In genomic region chr5:17952231-17952630, GRCh38 we compare ENCODE assay signal across 20 cellular contexts.
"Had no signal": no experiment of that assay in that cellular context is flagged by ENCODE, and none has a peak within 500 bp of the region (broad histone marks: within the 10 kb centered on the region; RNA-seq: fewer than 3 reads in every experiment).

No MANE protein-coding gene starts in this region.

- H3K4me1 Mint-ChIP-seq: nephron had no signal

- H3K27me3 ChIP-seq: tibial artery had no signal

- H3K36me3 Mint-ChIP-seq: activated CD4-positive, alpha-beta memory T cell treated with anti-CD3 and anti-CD28 coated beads for 36 hours had no signal

- ATAC-seq: activated naive CD4-positive, alpha-beta T cell treated with anti-CD3 and anti-CD28 coated beads, Interleukin-2, amount 50 U/mL, for 72 hours; left ventricle myocardium superior; right cardiac atrium had no signal

- H3K4me3 Mint-ChIP-seq: activated CD4-positive, alpha-beta memory T cell treated with anti-CD3 and anti-CD28 coated beads for 36 hours; activated T-cell treated with anti-CD3 and anti-CD28 coated beads, Interleukin-2, amount 50 U/mL, for 24 hours; nephron had no signal

- H3K27ac ChIP-seq: tibial artery had no signal

- H3K36me3 ChIP-seq: prostate gland, tibial artery had no signal

- H3K27ac Mint-ChIP-seq: activated CD4-positive, alpha-beta memory T cell treated with anti-CD3 and anti-CD28 coated beads for 36 hours; activated naive CD4-positive, alpha-beta T cell treated with anti-CD3 and anti-CD28 coated beads, Interleukin-2, amount 50 U/mL, for 72 hours; activated T-cell treated with anti-CD3 and anti-CD28 coated beads, Interleukin-2, amount 50 U/mL, for 24 hours had no signal

- DNase-seq: activated CD4-positive, alpha-beta memory T cell treated with anti-CD3 and anti-CD28 coated beads for 36 hours; activated CD4-positive, CD25-positive, alpha-beta regulatory T cell treated with anti-CD3 and anti-CD28 coated beads, Interleukin-2, amount 50 U/mL, for 72 hours; activated effector memory CD4-positive, alpha-beta T cell treated with Interleukin-2 at 50 U/mL for 16 hours; activated T-cell treated with anti-CD3 and anti-CD28 coated beads, Interleukin-2, amount 50 U/mL, for 24 hours; foreskin fibroblast; glutamatergic neuron; hypothalamus; kidney glomerular epithelial cell; left ventricle myocardium superior; mesenchymal stem cell; right cardiac atrium; stimulated activated CD4-positive, alpha-beta T cell treated with anti-CD3 and anti-CD28 coated beads, Interleukin-15, amount 100 ng/mL, for 24 hours; stimulated activated CD4-positive, alpha-beta T cell treated with anti-CD3 and anti-CD28 coated beads, Interleukin-4, amount 100 ng/mL, for 1 hour; stimulated activated naive CD4-positive, alpha-beta T cell; T-helper 9 cell; tibial artery had no signal

- H3K4me1 ChIP-seq: prostate gland, tibial artery had no signal

- H3K27me3 Mint-ChIP-seq: activated CD4-positive, alpha-beta memory T cell treated with anti-CD3 and anti-CD28 coated beads for 36 hours; activated T-cell treated with anti-CD3 and anti-CD28 coated beads, Interleukin-2, amount 50 U/mL, for 24 hours had no signal

- H3K4me3 ChIP-seq: prostate gland, skin epidermis, tibial artery had no signal

- H3K9me3 ChIP-seq: prostate gland, tibial artery had no signal
